ENCODE assay signal across 23 cellular contexts in the genomic region with DNA sequence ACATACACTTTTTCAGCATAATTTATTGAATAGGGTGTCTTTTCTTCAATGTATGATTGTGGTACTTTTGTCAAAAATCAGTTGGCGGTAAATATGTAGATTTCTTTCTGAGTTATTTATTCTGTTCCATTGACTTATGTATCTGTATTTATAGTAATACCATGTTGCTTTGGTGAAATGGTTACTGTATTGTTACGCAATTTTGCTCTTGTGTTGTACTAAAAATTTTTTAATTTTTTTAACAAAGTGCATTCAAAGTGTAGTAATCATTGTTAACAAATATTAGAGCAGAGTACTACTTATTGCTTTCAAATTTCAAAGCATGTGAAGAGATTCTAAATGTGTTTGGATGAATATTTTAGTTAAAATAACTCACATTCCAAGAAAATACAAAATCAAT.
"Had no signal": no experiment of that assay in that cellular context is flagged by ENCODE, and none has a peak within 500 bp of the region (broad histone marks: within the 10 kb centered on the region; RNA-seq: fewer than 3 reads in every experiment).

No MANE protein-coding gene starts in this region.

- H3K4me2 ChIP-seq: hepatocyte had no signal

- H3K36me3 ChIP-seq: esophagus muscularis mucosa, gastroesophageal sphincter, heart left ventricle, left lung, lower lobe of right lung had no signal

- H3K27me3 ChIP-seq: esophagus muscularis mucosa, foreskin keratinocyte, gastroesophageal sphincter, heart left ventricle, hepatocyte, left lung had no signal

- H3K36me3 Mint-ChIP-seq: immature natural killer cell, mesothelial cell of epicardium, naive B cell had no signal

- DNase-seq: dermis blood vessel endothelial cell; dorsolateral prefrontal cortex; effector CD4-positive, alpha-beta T cell; effector memory CD4-positive, alpha-beta T cell; foreskin keratinocyte; heart left ventricle; hypothalamus; immature natural killer cell; islet precursor cell; left cardiac atrium; left lung; left ventricle myocardium superior; lower lobe of right lung; mesenchymal stem cell; mucosa of descending colon; naive B cell had no signal

- H3K4me3 Mint-ChIP-seq: immature natural killer cell, mesothelial cell of epicardium, naive B cell had no signal

- ATAC-seq: foreskin keratinocyte, gastroesophageal sphincter, heart left ventricle, left cardiac atrium, left lung, left ventricle myocardium superior, lower lobe of right lung, mucosa of descending colon had no signal

- H3K27me3 Mint-ChIP-seq: naive B cell had no signal

- FAIRE-seq: endothelial cell of umbilical vein, frontal cortex had no signal

- H3K4me1 ChIP-seq: esophagus muscularis mucosa, foreskin keratinocyte, gastroesophageal sphincter, heart left ventricle, left lung, lower lobe of right lung had no signal

- H2AFZ ChIP-seq: hepatocyte had no signal

- H3K4me1 Mint-ChIP-seq: immature natural killer cell, mesothelial cell of epicardium, naive B cell had no signal

- H3K4me3 ChIP-seq: coronary artery, dorsolateral prefrontal cortex, esophagus muscularis mucosa, gastroesophageal sphincter, heart left ventricle, hepatocyte, left lung, lower lobe of right lung, mucosa of descending colon had no signal

- H3K27ac Mint-ChIP-seq: immature natural killer cell, mesothelial cell of epicardium, naive B cell had no signal

- H3K79me2 ChIP-seq: hepatocyte had no signal

- H3K27ac ChIP-seq: coronary artery, dorsolateral prefrontal cortex, esophagus muscularis mucosa, foreskin keratinocyte, gastroesophageal sphincter, heart left ventricle, hepatocyte, left lung, lower lobe of right lung had no signal

- H3K9me3 ChIP-seq: gastroesophageal sphincter, left lung, lower lobe of right lung, mucosa of descending colon had no signal
